8 cellular contexts compared by ENCODE assay signal in the genomic region with DNA sequence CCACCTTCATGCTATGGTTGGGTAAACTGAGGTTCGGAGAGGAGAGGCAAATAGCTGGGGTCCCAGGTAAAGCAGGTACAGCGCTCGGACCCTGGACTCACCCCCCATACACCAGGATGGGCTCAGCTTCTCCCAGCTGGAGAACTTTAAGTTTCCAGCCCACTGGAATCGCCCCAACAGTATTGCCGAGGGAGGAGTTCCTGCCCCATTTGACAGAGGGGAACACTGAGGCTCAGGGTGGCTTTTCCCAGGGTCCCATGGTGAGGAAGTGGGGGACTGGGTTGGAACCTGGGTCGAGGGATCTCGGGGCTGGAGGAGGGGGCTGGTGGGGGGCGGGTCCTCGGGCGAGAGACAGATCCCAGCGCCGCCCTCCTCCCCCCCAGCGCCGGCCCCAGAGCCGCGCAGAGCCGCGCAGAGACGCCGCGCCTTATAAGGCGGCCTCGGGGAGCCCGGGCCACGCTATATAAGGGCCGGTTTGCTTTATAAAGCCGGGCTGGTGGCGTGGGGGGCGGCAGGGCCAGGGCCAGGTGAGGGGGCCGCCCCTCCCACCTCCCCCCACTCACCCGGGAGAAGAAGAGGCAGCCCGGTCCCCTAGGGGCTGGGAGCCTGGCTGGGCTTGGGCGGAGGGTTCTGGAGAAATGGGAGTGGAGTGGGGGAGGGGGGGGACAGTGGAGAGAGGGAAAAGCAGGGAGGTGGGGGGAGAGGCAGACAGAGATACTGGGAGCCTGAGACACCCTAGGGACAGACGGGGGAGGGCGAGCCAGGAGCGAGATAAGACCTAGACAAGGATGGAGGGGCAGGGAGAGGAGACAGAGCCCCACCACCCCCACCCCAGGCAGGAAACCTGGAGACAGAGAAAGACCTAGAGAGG. TPM values are rescaled to one million over a fixed set of nuclear protein-coding genes. Genes with fewer than 3 reads are reported as not detected.
DNase-seq lines count a peak whose midpoint lies in the region; TF ChIP-seq lines count a peak whose summit lies in the region.

No MANE protein-coding gene starts in this region.

- H3K23ac ChIP-seq in mesendoderm (ENCODE audit: low read length), result no peak overlapping the region

- peak overlapping the region; percentile 61 for H3K9ac ChIP-seq in endodermal cell (ENCODE audit: extremely low read depth, low read length, poor library complexity, severe bottlenecking)
- H3K9ac ChIP-seq in mesendoderm (ENCODE audit: low read length), result peak overlapping the region; percentile 78

- intact Hi-C loops in uterus (cut with DNase I; ENCODE audit: low total_unique reads), result no loop called here

- no peak overlapping the region for H2BK120ac ChIP-seq in mesendoderm (ENCODE audit: low read depth, low read length)

- H3K9me3 ChIP-seq in endodermal cell (ENCODE audit: control insufficient read depth, low read length), result no peaks in the 10 kb centered on the region
- H3K9me3 ChIP-seq in uterus, result no peaks in the 10 kb centered on the region

- H4K5ac ChIP-seq in mesendoderm (ENCODE audit: low read length), result no peak overlapping the region

- H3K18ac ChIP-seq in mesendoderm (ENCODE audit: low read length), result peak overlapping the region; percentile 73

- H3K56ac ChIP-seq in mesendoderm (ENCODE audit: low read length), result peak overlapping the region; percentile 88

- no peak overlapping the region for H3K27ac ChIP-seq in endodermal cell (ENCODE audit: low read depth, low read length)
- peak overlapping the region; percentile 8 for H3K27ac ChIP-seq in mesendoderm (ENCODE audit: low read depth, low read length)
- H3K27ac ChIP-seq in uterus, result peak overlapping the region; percentile 98 to 100

- peak overlapping the region; percentile 73 for H2AK5ac ChIP-seq in mesendoderm (ENCODE audit: low read length)

- DNase-seq in NCI-H82 (lab: John Stamatoyannopoulos, UW) (peak; percentile 21), NCI-H82 treated with DMSO at 0.1 percent for 48 hours (lab: John Stamatoyannopoulos, UW; ENCODE audit: unreplicated experiment) (no peak), endodermal cell (peak; percentile 73), mesendoderm (peak; percentile 89), uterus (peak; percentile 73 to 88), OCI-M1 (lab: John Stamatoyannopoulos, UW) (no peak), T-helper 9 cell (no peak)
- DNase-seq in activated effector memory CD4-positive, alpha-beta T cell treated with Interleukin-2 at 50 U/mL for 16 hours, result no peak

- H3K4me3 Mint-ChIP-seq in endodermal cell, result peak overlapping the region; percentile 51

- peaks cover 18% of the 10 kb centered on the region for H3K36me3 ChIP-seq in endodermal cell (ENCODE audit: control insufficient read depth, insufficient read depth, low read length)
- no peaks in the 10 kb centered on the region for H3K36me3 ChIP-seq in mesendoderm (ENCODE audit: control insufficient read depth, insufficient read depth, low read length)
- no peaks in the 10 kb centered on the region for H3K36me3 ChIP-seq in uterus

- peak overlapping the region; percentile 97 for H4K8ac ChIP-seq in mesendoderm (ENCODE audit: low read depth, low read length)

- H3K9me3 Mint-ChIP-seq in endodermal cell, result no peaks in the 10 kb centered on the region

- H3K4me3 ChIP-seq in endodermal cell (ENCODE audit: low read length) (peak overlapping the region; percentile 90), mesendoderm (ENCODE audit: low read length) (peak overlapping the region; percentile 40), uterus (peak overlapping the region; percentile 50 to 94)

- no peaks in the 10 kb centered on the region for H3K79me2 ChIP-seq in mesendoderm (ENCODE audit: control insufficient read depth, insufficient read depth, low read length)

- TF ChIP-seq CTCF in endodermal cell (conservative IDR thresholded peaks at IDR 0.05), result no peak
- TF ChIP-seq CTCF in uterus (IDR thresholded peaks at IDR 0.05), result peak in 1 of 4 experiments; percentile 3

- peak overlapping the region; percentile 66 for H3K27ac Mint-ChIP-seq in endodermal cell

- peaks cover 1% of the 10 kb centered on the region for H3K79me1 ChIP-seq in mesendoderm (ENCODE audit: low read length)

- H3K4me1 ChIP-seq in endodermal cell (ENCODE audit: control insufficient read depth, insufficient read depth, low read length) (peaks cover 4% of the 10 kb centered on the region), mesendoderm (ENCODE audit: control insufficient read depth, low read depth, low read length) (peaks cover 9% of the 10 kb centered on the region), uterus (no peaks in the 10 kb centered on the region)

- H2BK15ac ChIP-seq in mesendoderm (replicated peaks; ENCODE audit: low read depth), result no peak overlapping the region

- peak overlapping the region; percentile 21 for H2BK5ac ChIP-seq in mesendoderm (ENCODE audit: low read length)

- peaks cover 17% of the 10 kb centered on the region for H3K4me1 Mint-ChIP-seq in endodermal cell

- WGBS in endodermal cell (ENCODE audit: insufficient coverage in 1 of 2, insufficient read length in 1 of 2), 2 experiments, result 16 to 52% methylated on average over 4 to 21 of the region's 36 CpGs
- no CpG with 5 or more reads among the region's 36 CpGs for WGBS in mesendoderm (ENCODE audit: extremely low coverage, insufficient coverage, low lambda C conversion rate)

- TF ChIP-seq POLR2A in uterus (IDR thresholded peaks at IDR 0.05), result peak; percentile 60 to 66

- H3K4ac ChIP-seq in mesendoderm (ENCODE audit: low read depth, low read length), result peak overlapping the region; percentile 77

- peak overlapping the region; percentile 71 for H3K4me2 ChIP-seq in mesendoderm (ENCODE audit: low read length)

- H3K27me3 ChIP-seq in endodermal cell (ENCODE audit: control insufficient read depth, insufficient read depth, low read length, poor library complexity, severe bottlenecking) (no peaks in the 10 kb centered on the region), mesendoderm (ENCODE audit: insufficient read depth, low read length, poor library complexity) (no peaks in the 10 kb centered on the region), uterus (no peaks in the 10 kb centered on the region)

- no peaks in the 10 kb centered on the region for H3K36me3 Mint-ChIP-seq in endodermal cell (ENCODE audit: low read depth)

- H3K27me3 Mint-ChIP-seq in endodermal cell (ENCODE audit: insufficient read depth), result peaks cover 9% of the 10 kb centered on the region

RNA-seq across cellular contexts. Expression of a gene that starts 1.1 kb away (rescaled TPM):
- total RNA-seq in endodermal cell (10 to 100 TPM; 12.8 to 16.2 TPM), uterus (1,000 to 10,000 TPM in 1 of 4 donors, 100 to 1,000 TPM in 3; 267 to 1,727 (median 599) TPM)
- polyA plus RNA-seq in endodermal cell (2013, experiment 1 of 2), result 15.2 TPM
- polyA plus RNA-seq in endodermal cell (2013, experiment 2 of 2), result 17.3 TPM
- polyA plus RNA-seq in mesendoderm (2013, experiment 1 of 2), result 50.0 TPM
- 53.3 TPM for polyA plus RNA-seq in mesendoderm (2013, experiment 2 of 2)

RNA-seq across cellular contexts. Expression of a gene that starts 10.8 kb away (rescaled TPM):
- total RNA-seq in endodermal cell (10 to 100 TPM; 24.7 to 26.2 TPM), uterus (100 to 1,000 TPM in 1 of 4 donors, 10 to 100 TPM in 3; 44.6 to 138 (median 58.2) TPM)
- 39.6 TPM for polyA plus RNA-seq in endodermal cell (2013, experiment 1 of 2)
- 30.5 TPM for polyA plus RNA-seq in endodermal cell (2013, experiment 2 of 2)
- polyA plus RNA-seq in mesendoderm (2013, experiment 1 of 2), result 32.8 TPM
- polyA plus RNA-seq in mesendoderm (2013, experiment 2 of 2), result 32.9 TPM

RNA-seq across cellular contexts. Expression of a gene that starts 19.3 kb away (rescaled TPM):
- total RNA-seq in endodermal cell (10 to 100 TPM; 62.6 to 68.7 TPM), uterus (10 to 100 TPM; 19.7 to 89.4 (median 38.9) TPM)
- polyA plus RNA-seq in endodermal cell (2013, experiment 1 of 2), result 49.8 TPM
- 38.8 TPM for polyA plus RNA-seq in endodermal cell (2013, experiment 2 of 2)
- polyA plus RNA-seq in mesendoderm (2013, experiment 1 of 2), result 96.2 TPM
- polyA plus RNA-seq in mesendoderm (2013, experiment 2 of 2), result 97.5 TPM

RNA-seq across cellular contexts. Expression of a gene that starts 34.1 kb away (rescaled TPM):
- 10 to 100 TPM; 12.3 to 12.6 TPM for total RNA-seq in endodermal cell
- polyA plus RNA-seq in endodermal cell (2013, experiment 1 of 2), result 11.9 TPM
- polyA plus RNA-seq in endodermal cell (2013, experiment 2 of 2), result 10.4 TPM
- 5.3 TPM for polyA plus RNA-seq in mesendoderm (2013, experiment 1 of 2)
- polyA plus RNA-seq in mesendoderm (2013, experiment 2 of 2), result 5.2 TPM
- 10 to 100 TPM in 1 of 4 donors, 1 to 10 TPM in 2, under 1 TPM in 1; 0.88 to 14.8 (median 6.3) TPM for total RNA-seq in uterus

RNA-seq across cellular contexts. Expression of a gene that starts 37.7 kb away (rescaled TPM):
- total RNA-seq in endodermal cell (1 to 10 TPM; 2.1 to 3.8 TPM), uterus (1 to 10 TPM; 2.5 to 7.7 (median 5.8) TPM)
- not detected for polyA plus RNA-seq in endodermal cell (2013, experiment 1 of 2)
- polyA plus RNA-seq in endodermal cell (2013, experiment 2 of 2), result not detected
- 4.5 TPM for polyA plus RNA-seq in mesendoderm (2013, experiment 1 of 2)
- 3.7 TPM for polyA plus RNA-seq in mesendoderm (2013, experiment 2 of 2)

Comparison
In these comparisons a context has a peak if more than half of its experiments do, and no peak if none do; other contexts are left out.
1. DNase-seq: peak in NCI-H82 (single experiment), endodermal cell (single experiment), mesendoderm (single experiment) and uterus (2 of 2); none in NCI-H82 treated with DMSO at 0.1 percent for 48 hours (single experiment), activated effector memory CD4-positive, alpha-beta T cell treated with Interleukin-2 at 50 U/mL for 16 hours (single experiment), OCI-M1 (single experiment) and T-helper 9 cell (single experiment).
2. H3K4me3 ChIP-seq: peak in every context shown above with its lines; median percentile 90 in endodermal cell; 72 in uterus; 40 in mesendoderm.
3. RNA of a gene that starts 1.1 kb away (total RNA-seq): 267 to 1,727 TPM in uterus; 12.8 to 16.2 TPM in endodermal cell; every median in the first group is over 10 times any median in the second.